1 cellular context compared by ENCODE assay signal in genomic region chr1:52033190-52034049, GRCh38.
TF ChIP-seq lines count a peak whose summit lies in the region.

KTI12 (minus strand) TSS chr1:52033810; CDS start chr1:52033761, 49 bp downstream.

TF ChIP-seq in HepG2, 621 proteins besides CTCF, POLR2A, EP300 and RAD21 (continued from another document and continues in another):
- TF ChIP-seq RAD51 (IDR thresholded peaks at IDR 0.05; ENCODE audit: borderline replicate concordance): no peak
- peak; percentile 78; the same call in 1 of the 2 replicates for TF ChIP-seq IRF9 (CRISPR knock-in tag; IDR thresholded peaks at IDR 0.05; ENCODE audit: borderline replicate concordance)
- peak; percentile 86 for TF ChIP-seq ZNF292 (CRISPR knock-in tag; IDR thresholded peaks at IDR 0.05; ENCODE audit: borderline replicate concordance, low read depth)
- peak; percentile 85 for TF ChIP-seq HOXD1 (CRISPR knock-in tag; IDR thresholded peaks at IDR 0.05)
- TF ChIP-seq FOXA3 (CRISPR knock-in tag; IDR thresholded peaks at IDR 0.05): no peak
- no peak for TF ChIP-seq ZBTB44 (CRISPR knock-in tag; IDR thresholded peaks at IDR 0.05)
- no peak for TF ChIP-seq NPAS2 (CRISPR knock-in tag; IDR thresholded peaks at IDR 0.05; ENCODE audit: borderline replicate concordance)
- peak; percentile 76 for TF ChIP-seq SALL1 (CRISPR knock-in tag; IDR thresholded peaks at IDR 0.05)
- TF ChIP-seq ZXDC (CRISPR knock-in tag; IDR thresholded peaks at IDR 0.05): peak; percentile 76; the same call in 1 of the 2 replicates
- TF ChIP-seq ZNF275 (CRISPR knock-in tag; IDR thresholded peaks at IDR 0.05; ENCODE audit: borderline replicate concordance): peak; percentile 84; the same call in 1 of the 2 replicates
- TF ChIP-seq DMAP1 (CRISPR knock-in tag; IDR thresholded peaks at IDR 0.05): peak; percentile 84
- peak; percentile 84 for TF ChIP-seq HOXA3 (CRISPR knock-in tag; IDR thresholded peaks at IDR 0.05)
- TF ChIP-seq PHF8 (CRISPR knock-in tag; IDR thresholded peaks at IDR 0.05): peak; percentile 87
- no peak for TF ChIP-seq PREB (CRISPR knock-in tag; IDR thresholded peaks at IDR 0.05)
- TF ChIP-seq TFDP1 (CRISPR knock-in tag; IDR thresholded peaks at IDR 0.05; ENCODE audit: borderline replicate concordance): no peak; the same call in 1 of the 2 replicates
- 0 out of 2 replicates have a peak, but pooled peaks have one; percentile 51 for TF ChIP-seq E2F5 (CRISPR knock-in tag; conservative IDR thresholded peaks at IDR 0.05)
- peak; percentile 72 for TF ChIP-seq POGK (CRISPR knock-in tag; conservative IDR thresholded peaks at IDR 0.05)
- TF ChIP-seq LCORL (IDR thresholded peaks at IDR 0.05): no peak
- TF ChIP-seq LCORL (CRISPR knock-in tag; IDR thresholded peaks at IDR 0.05): 0 out of 2 replicates have a peak, but pooled peaks have one; percentile 24
- TF ChIP-seq CCDC6 (CRISPR knock-in tag; IDR thresholded peaks at IDR 0.05): peak; percentile 19; the same call in 1 of the 2 replicates
- peak; percentile 73; the same call in 1 of the 2 replicates for TF ChIP-seq ZNF350 (CRISPR knock-in tag; IDR thresholded peaks at IDR 0.05; ENCODE audit: borderline replicate concordance, low read depth)
- no peak for TF ChIP-seq MBD4 (IDR thresholded peaks at IDR 0.05; ENCODE audit: borderline replicate concordance, low read length)
- TF ChIP-seq ZNF646 (CRISPR knock-in tag; IDR thresholded peaks at IDR 0.05): no peak; the same call in 1 of the 2 replicates
- no peak for TF ChIP-seq CC2D1A (CRISPR knock-in tag; IDR thresholded peaks at IDR 0.05)
- peak; percentile 87 for TF ChIP-seq GATAD1 (CRISPR knock-in tag; IDR thresholded peaks at IDR 0.05)
- peak; percentile 65; the same call in 1 of the 2 replicates for TF ChIP-seq ERF (CRISPR knock-in tag; IDR thresholded peaks at IDR 0.05)
- no peak for TF ChIP-seq USF2 (IDR thresholded peaks at IDR 0.05; ENCODE audit: low read depth, low read length)
- TF ChIP-seq USF2 (CRISPR knock-in tag; IDR thresholded peaks at IDR 0.05; ENCODE audit: borderline replicate concordance): peak; percentile 26; the same call in 1 of the 2 replicates
- TF ChIP-seq TIGD3 (CRISPR knock-in tag; IDR thresholded peaks at IDR 0.05; ENCODE audit: borderline replicate concordance): no peak
- 0 out of 2 replicates have a peak, but pooled peaks have one; percentile 11 for TF ChIP-seq ZNF441 (CRISPR knock-in tag; IDR thresholded peaks at IDR 0.05; ENCODE audit: borderline replicate concordance)
